In genomic region chr6:149559389-149559788, GRCh38 we compare ENCODE assay signal across 35 cellular contexts.
"Had no signal": no experiment of that assay in that cellular context is flagged by ENCODE, and none has a peak within 500 bp of the region (broad histone marks: within the 10 kb centered on the region; RNA-seq: fewer than 3 reads in every experiment).

No MANE protein-coding gene starts in this region.

- H3K4me3 ChIP-seq: MG63 had no signal

- H3K9me3 ChIP-seq: MG63 had no signal

- H3K36me3 ChIP-seq: MG63 had no signal

- DNase-seq: Karpas-422, Kasumi-1, MG63, MM.1S, MV-4-11, NCI-H1048, NCI-H1092, NCI-H1092 treated with DMSO at 0.1 percent for 48 hours, NCI-H1105, NCI-H1105 treated with DMSO at 0.1 percent for 48 hours, NCI-H1417, NCI-H1417 treated with DMSO at 0.1 percent for 48 hours, NCI-H1436, NCI-H1436 treated with DMSO at 0.1 percent for 48 hours, NCI-H146, NCI-H1694, NCI-H1694 treated with DMSO at 0.1 percent for 48 hours, NCI-H187, NCI-H187 treated with DMSO at 0.1 percent for 48 hours, NCI-H1930, NCI-H2029, NCI-H2029 treated with DMSO at 0.1 percent for 48 hours, NCI-H2081, NCI-H2081 treated with DMSO at 0.1 percent for 48 hours, NCI-H2107, NCI-H2171, NCI-H2171 treated with DMSO at 0.1 percent for 48 hours, NCI-H2227 treated with DMSO at 0.1 percent for 48 hours, NCI-H226, NCI-H345, NCI-H446, NCI-H446 treated with DMSO at 0.1 percent for 48 hours, NCI-H510A, NCI-H510A treated with DMSO at 0.1 percent for 48 hours, NCI-H524 had no signal
